Comparison of ENCODE assay signal across 8 cellular contexts in the genomic region with DNA sequence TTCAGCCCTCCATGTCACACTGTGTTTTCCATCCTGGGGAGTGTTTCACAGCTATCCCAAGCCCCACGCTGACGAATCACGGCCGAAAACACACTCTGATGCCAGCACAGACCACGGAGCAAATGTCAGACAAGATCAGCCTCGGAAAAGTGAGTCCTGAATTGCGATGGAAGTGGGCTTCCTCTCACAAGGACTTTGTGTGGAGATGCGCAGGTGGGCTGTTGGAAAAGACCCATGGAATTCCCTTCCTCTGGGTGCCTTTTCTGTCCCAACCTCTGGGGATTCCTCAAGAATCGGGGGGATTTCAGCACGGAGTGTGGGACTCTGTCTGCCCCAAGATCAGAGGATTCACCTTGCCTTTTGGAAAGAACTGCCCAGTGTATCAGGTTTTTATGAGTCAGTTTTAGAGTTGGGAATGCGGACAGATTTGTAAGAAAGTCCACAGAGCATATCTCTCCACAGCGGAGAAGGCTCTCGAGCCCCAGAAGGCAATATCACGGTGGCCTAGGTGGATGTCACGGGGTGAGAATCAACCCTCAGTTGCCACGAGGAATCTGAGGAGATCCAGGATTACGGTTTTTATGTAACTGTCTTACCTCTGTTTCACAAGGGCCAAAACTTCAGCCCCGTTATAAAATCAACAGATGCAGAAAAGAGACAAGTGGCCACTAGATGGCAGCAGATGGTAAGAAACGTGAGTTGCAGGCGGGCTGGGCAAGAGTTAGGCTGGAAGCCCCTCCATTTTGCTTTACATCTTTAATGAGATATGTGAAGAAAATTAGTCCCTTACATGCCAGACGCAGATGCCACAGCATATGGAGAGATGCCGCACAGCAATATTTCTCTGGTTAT.
DNase-seq lines count a peak whose midpoint lies in the region; ATAC-seq and TF ChIP-seq lines count a peak whose summit lies in the region.

No MANE protein-coding gene starts in this region.

- no peak overlapping the region for H3K27ac ChIP-seq in right lobe of liver

- H3K9me3 ChIP-seq in right lobe of liver, result no peaks in the 10 kb centered on the region

- TF ChIP-seq CTCF in right lobe of liver (IDR thresholded peaks at IDR 0.05) (peak; percentile 74 to 81 (median 78)), type B pancreatic cell (conservative IDR thresholded peaks at IDR 0.05) (peak; percentile 94)

- no peaks in the 10 kb centered on the region for H3K27me3 ChIP-seq in right lobe of liver

- H3K9me3 Mint-ChIP-seq in IgD-negative memory B cell, result no peaks in the 10 kb centered on the region
- H3K9me3 Mint-ChIP-seq in type B pancreatic cell, result no peaks in the 10 kb centered on the region

- H3K4me1 Mint-ChIP-seq in IgD-negative memory B cell, result peaks cover 27 to 55% (median 46%) of the 10 kb centered on the region in 3 donors
- peaks cover 22% of the 10 kb centered on the region for H3K4me1 Mint-ChIP-seq in type B pancreatic cell (ENCODE audit: unreplicated experiment)

- H3K4me3 Mint-ChIP-seq in IgD-negative memory B cell (peak overlapping the region in 2 of 4 donors; percentile 52 to 75), type B pancreatic cell (peak overlapping the region; percentile 63)

- H3K36me3 Mint-ChIP-seq in IgD-negative memory B cell (no peaks in the 10 kb centered on the region), type B pancreatic cell (no peaks in the 10 kb centered on the region)

- H3K4me3 ChIP-seq in right lobe of liver, result no peak overlapping the region

- no peaks in the 10 kb centered on the region for H3K36me3 ChIP-seq in right lobe of liver

- H3K27me3 Mint-ChIP-seq in IgD-negative memory B cell (peaks cover 5% of the 10 kb centered on the region), type B pancreatic cell (peaks cover 30% of the 10 kb centered on the region)

- H3K27ac Mint-ChIP-seq in IgD-negative memory B cell, result peak overlapping the region; percentile 2 to 99 (median 53)
- H3K27ac Mint-ChIP-seq in type B pancreatic cell, result peak overlapping the region; percentile 70

- H3K4me1 ChIP-seq in right lobe of liver, result no peaks in the 10 kb centered on the region

- ATAC-seq in right lobe of liver, result peak; percentile 68 to 83 (median 80)

- intact Hi-C loops in right lobe of liver (cut with DNase I), result loop anchor here in 1 of 2 donors (5.0 kb wide), 1 partner anchor 85 kb away; no protein-coding TSS in a partner anchor

- 37% methylated on average over 18 of the region's 22 CpGs for WGBS in right lobe of liver (ENCODE audit: insufficient coverage, low coverage, low lambda C conversion rate, missing lambda C conversion rate)

- no peak for TF ChIP-seq POLR2A in right lobe of liver (IDR thresholded peaks at IDR 0.05)

- DNase-seq in DMS53 treated with DMSO at 0.1 percent for 48 hours (lab: John Stamatoyannopoulos, UW; ENCODE audit: unreplicated experiment), result peak; percentile 25
- peak; percentile 45 for DNase-seq in OCI-M2 (lab: John Stamatoyannopoulos, UW; ENCODE audit: unreplicated experiment)
- peak; percentile 78 for DNase-seq in dedifferentiated amniotic fluid mesenchymal stem cell (ENCODE audit: extremely low spot score)
- peak in 1 of 3 donors; percentile 60 for DNase-seq in right lobe of liver
- peak; percentile 79 for DNase-seq in type B pancreatic cell (ENCODE audit: extremely low spot score, unreplicated experiment)
- DNase-seq in activated CD4-positive, alpha-beta T cell treated with anti-CD3 and anti-CD28 coated beads for 48 hours, result no peak
- no peak for DNase-seq in activated T-cell treated with anti-CD3 and anti-CD28 coated beads, Interleukin-2, amount 50 U/mL, for 48 hours

Comparison
In these comparisons a context has a peak if more than half of its experiments do, and no peak if none do; other contexts are left out.
1. DNase-seq: peak in DMS53 treated with DMSO at 0.1 percent for 48 hours (single experiment), OCI-M2 (single experiment), dedifferentiated amniotic fluid mesenchymal stem cell (single experiment) and type B pancreatic cell (single experiment); none in activated CD4-positive, alpha-beta T cell treated with anti-CD3 and anti-CD28 coated beads for 48 hours (single experiment) and activated T-cell treated with anti-CD3 and anti-CD28 coated beads, Interleukin-2, amount 50 U/mL, for 48 hours (0 of 2).